8 cellular contexts compared by ENCODE assay signal in genomic region chr13:52809310-52809769, GRCh38. TPM values are rescaled to one million over a fixed set of nuclear protein-coding genes. Genes with fewer than 3 reads are reported as not detected.
DNase-seq lines count a peak whose midpoint lies in the region; ATAC-seq and TF ChIP-seq lines count a peak whose summit lies in the region.

No MANE protein-coding gene starts in this region.

- no peak overlapping the region for H3K9ac ChIP-seq in neuronal stem cell (ENCODE audit: low read depth, low read length, poor library complexity)

- H3K4me1 Mint-ChIP-seq in activated CD4-positive, alpha-beta memory T cell treated with anti-CD3 and anti-CD28 coated beads, Interleukin-2, amount 10 ng/mL, durations not matched to agents 7 days and 5 days, result peaks cover 4% of the 10 kb centered on the region

- no peak overlapping the region for H3K27ac ChIP-seq in neuronal stem cell (replicated peaks; ENCODE audit: low read length)

- H3K27me3 ChIP-seq in neuronal stem cell (ENCODE audit: control insufficient read depth in 3 of 3, insufficient read depth in 3 of 3, low read depth in 1 of 3, low read length in 3 of 3), result peaks cover 0 to 16% (median 0%) of the 10 kb centered on the region in 3 experiments

- H3K4me1 ChIP-seq in neuronal stem cell (ENCODE audit: control insufficient read depth in 2 of 2, insufficient read depth in 1 of 2, low read depth in 1 of 2, low read length in 2 of 2), result peaks cover 2 to 3% of the 10 kb centered on the region in 2 donors

- WGBS in neuronal stem cell (ENCODE audit: extremely low coverage in 2 of 2, insufficient read length in 2 of 2, insufficient replicate concordance in 1 of 2), 2 donors, result no CpG with 5 or more reads among the region's 3 CpGs

- POLR2A ChIA-PET in activated CD4-positive, alpha-beta memory T cell treated with anti-CD3 and anti-CD28 coated beads, Interleukin-2, amount 10 ng/mL, durations not matched to agents 7 days and 5 days (lab: Charles Lee), result no interaction called here

- no peak overlapping the region for H2BK12ac ChIP-seq in neuronal stem cell (ENCODE audit: low read length)

- H3K4ac ChIP-seq in neuronal stem cell (ENCODE audit: low read length), result no peak overlapping the region

- no peaks in the 10 kb centered on the region for H3K36me3 ChIP-seq in neuronal stem cell (replicated peaks in 1 of 2; ENCODE audit: control insufficient read depth in 2 of 2, insufficient read depth in 2 of 2, low read length in 2 of 2)

- H3K36me3 Mint-ChIP-seq in activated CD4-positive, alpha-beta memory T cell treated with anti-CD3 and anti-CD28 coated beads, Interleukin-2, amount 10 ng/mL, durations not matched to agents 7 days and 5 days (ENCODE audit: low read depth), result no peaks in the 10 kb centered on the region

- peak overlapping the region; percentile 7 for H2AFZ ChIP-seq in neuronal stem cell (ENCODE audit: low read length)

- peak; percentile 60 for ATAC-seq in GM19324 (IDR thresholded peaks at IDR 0.05; ENCODE audit: low FRiP score, unreplicated experiment)
- peak; percentile 85 for ATAC-seq in HG03442 (IDR thresholded peaks at IDR 0.05; ENCODE audit: unreplicated experiment)

- no peak overlapping the region for H4K8ac ChIP-seq in neuronal stem cell (ENCODE audit: low read depth, low read length)

- H2BK5ac ChIP-seq in neuronal stem cell (ENCODE audit: low read length), result no peak overlapping the region

- CTCF ChIA-PET in activated CD4-positive, alpha-beta memory T cell treated with anti-CD3 and anti-CD28 coated beads, Interleukin-2, amount 10 ng/mL, durations not matched to agents 7 days and 5 days (lab: Charles Lee), result interaction anchor here (0.7 to 2.4 kb wide), 12 partner anchors 13 to 359 kb away, joined by 3 to 18 read pairs (median 4); partner anchors contain the start of genes SUGT1 and VPS36

- no peak overlapping the region for H3K4me2 ChIP-seq in neuronal stem cell (ENCODE audit: insufficient read depth, low read length, poor library complexity, severe bottlenecking)

- no peak overlapping the region for H2BK120ac ChIP-seq in neuronal stem cell (ENCODE audit: low read depth, low read length)

- no peak overlapping the region for H2BK15ac ChIP-seq in neuronal stem cell (ENCODE audit: low read length)

- peaks cover 5% of the 10 kb centered on the region for H3K27me3 Mint-ChIP-seq in activated CD4-positive, alpha-beta memory T cell treated with anti-CD3 and anti-CD28 coated beads, Interleukin-2, amount 10 ng/mL, durations not matched to agents 7 days and 5 days

- no peak overlapping the region for H3K4me3 Mint-ChIP-seq in activated CD4-positive, alpha-beta memory T cell treated with anti-CD3 and anti-CD28 coated beads, Interleukin-2, amount 10 ng/mL, durations not matched to agents 7 days and 5 days

- no peak overlapping the region for H3K18ac ChIP-seq in neuronal stem cell (ENCODE audit: low read length)

- no peak overlapping the region for H2AK5ac ChIP-seq in neuronal stem cell (ENCODE audit: low read depth, low read length)

- no peak overlapping the region for H3K23ac ChIP-seq in neuronal stem cell (ENCODE audit: low read depth, low read length, poor library complexity)

- DNase-seq in COLO668 (lab: John Stamatoyannopoulos, UW; ENCODE audit: unreplicated experiment), result peak; percentile 78
- DNase-seq in NCI-H446 treated with DMSO at 0.1 percent for 48 hours (lab: John Stamatoyannopoulos, UW), result peak; percentile 19
- DNase-seq in activated CD4-positive, alpha-beta memory T cell treated with anti-CD3 and anti-CD28 coated beads, Interleukin-2, amount 10 ng/mL, durations not matched to agents 7 days and 5 days, result peak; percentile 57
- peak; percentile 54 for DNase-seq in fibroblast of pulmonary artery (ENCODE audit: low read depth)
- DNase-seq in neuronal stem cell (ENCODE audit: low spot score), result peak; percentile 67
- DNase-seq in activated effector memory CD4-positive, alpha-beta T cell treated with anti-CD3 and anti-CD28 coated beads, Interleukin-2, amount 50 U/mL, for 16 hours, result no peak

- no peaks in the 10 kb centered on the region for H3K79me1 ChIP-seq in neuronal stem cell (ENCODE audit: low read depth, low read length)

- H3K9me3 ChIP-seq in neuronal stem cell (replicated peaks in 1 of 2; ENCODE audit: control insufficient read depth in 2 of 2, insufficient read depth in 1 of 2, low read depth in 1 of 2, low read length in 2 of 2), result no peaks in the 10 kb centered on the region

- H3K27ac Mint-ChIP-seq in activated CD4-positive, alpha-beta memory T cell treated with anti-CD3 and anti-CD28 coated beads, Interleukin-2, amount 10 ng/mL, durations not matched to agents 7 days and 5 days, result no peak overlapping the region

- H3K4me3 ChIP-seq in fibroblast of pulmonary artery (replicated peaks; ENCODE audit: low read depth, low read length) (no peak overlapping the region), neuronal stem cell (ENCODE audit: low read length in 2 of 2) (no peak overlapping the region)

- no peak overlapping the region for H3K14ac ChIP-seq in neuronal stem cell (ENCODE audit: low read length)

- TF ChIP-seq CTCF in fibroblast of pulmonary artery (IDR thresholded peaks at IDR 0.05; ENCODE audit: low read length, missing control alignments), result peak; percentile 22

- no peak overlapping the region for H4K91ac ChIP-seq in neuronal stem cell (ENCODE audit: low read depth, low read length, poor library complexity)

- no peaks in the 10 kb centered on the region for H3K9me3 Mint-ChIP-seq in activated CD4-positive, alpha-beta memory T cell treated with anti-CD3 and anti-CD28 coated beads, Interleukin-2, amount 10 ng/mL, durations not matched to agents 7 days and 5 days

RNA-seq across cellular contexts. Expression of gene PCDH8, which starts 39.1 kb away (rescaled TPM):
- not detected for total RNA-seq in activated CD4-positive, alpha-beta memory T cell treated with anti-CD3 and anti-CD28 coated beads, Interleukin-2, amount 10 ng/mL, durations not matched to agents 7 days and 5 days
- 0.14 TPM for polyA plus RNA-seq in neuronal stem cell (2013, experiment 1 of 2)
- 0.26 TPM for polyA plus RNA-seq in neuronal stem cell (2013, experiment 2 of 2)
